ENCODE assay signal across 1 cellular context in the genomic region with DNA sequence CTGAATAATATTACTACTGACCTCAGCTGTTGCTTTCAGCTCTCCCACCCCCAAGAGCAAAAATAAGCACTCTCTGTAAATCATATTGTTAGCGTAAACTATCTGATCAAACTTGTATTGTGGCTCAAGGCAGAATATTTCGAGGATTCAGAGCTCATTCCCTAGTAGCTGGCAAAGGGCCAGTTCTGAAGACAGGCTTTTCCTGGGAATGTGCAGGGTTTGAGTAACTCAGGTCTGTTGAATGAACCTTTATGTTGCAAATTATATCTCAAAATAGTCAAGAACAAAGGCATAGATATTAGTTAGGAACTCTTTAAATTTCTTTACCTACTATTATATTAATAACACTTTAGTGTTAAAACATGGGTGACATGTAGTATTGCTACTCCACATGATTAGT.
TF ChIP-seq lines count a peak whose summit lies in the region.

No MANE protein-coding gene starts in this region.

TF ChIP-seq in WTC11, 78 proteins besides CTCF, POLR2A, EP300 and RAD21 (continued from another document):
- TF ChIP-seq, protein P1, sequence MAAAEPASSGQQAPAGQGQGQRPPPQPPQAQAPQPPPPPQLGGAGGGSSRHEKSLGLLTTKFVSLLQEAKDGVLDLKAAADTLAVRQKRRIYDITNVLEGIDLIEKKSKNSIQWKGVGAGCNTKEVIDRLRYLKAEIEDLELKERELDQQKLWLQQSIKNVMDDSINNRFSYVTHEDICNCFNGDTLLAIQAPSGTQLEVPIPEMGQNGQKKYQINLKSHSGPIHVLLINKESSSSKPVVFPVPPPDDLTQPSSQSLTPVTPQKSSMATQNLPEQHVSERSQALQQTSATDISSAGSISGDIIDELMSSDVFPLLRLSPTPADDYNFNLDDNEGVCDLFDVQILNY (CRISPR knock-in tag; IDR thresholded peaks at IDR 0.05) = no peak
- TF ChIP-seq ERG (CRISPR knock-in tag; IDR thresholded peaks at IDR 0.05) (no peak), HMGA2 (CRISPR knock-in tag; IDR thresholded peaks at IDR 0.05) (no peak), AR (CRISPR knock-in tag; IDR thresholded peaks at IDR 0.05) (no peak), ELF4 (CRISPR knock-in tag; IDR thresholded peaks at IDR 0.05; ENCODE audit: low read depth) (no peak), RELA (CRISPR knock-in tag; IDR thresholded peaks at IDR 0.05; ENCODE audit: borderline replicate concordance) (no peak), ZBTB43 (CRISPR knock-in tag; IDR thresholded peaks at IDR 0.05) (no peak), MYBL2 (CRISPR knock-in tag; IDR thresholded peaks at IDR 0.05) (no peak), SMAD4 (CRISPR knock-in tag; IDR thresholded peaks at IDR 0.05) (no peak), FOXK1 (CRISPR knock-in tag; IDR thresholded peaks at IDR 0.05) (no peak)
- TF ChIP-seq, protein P2, sequence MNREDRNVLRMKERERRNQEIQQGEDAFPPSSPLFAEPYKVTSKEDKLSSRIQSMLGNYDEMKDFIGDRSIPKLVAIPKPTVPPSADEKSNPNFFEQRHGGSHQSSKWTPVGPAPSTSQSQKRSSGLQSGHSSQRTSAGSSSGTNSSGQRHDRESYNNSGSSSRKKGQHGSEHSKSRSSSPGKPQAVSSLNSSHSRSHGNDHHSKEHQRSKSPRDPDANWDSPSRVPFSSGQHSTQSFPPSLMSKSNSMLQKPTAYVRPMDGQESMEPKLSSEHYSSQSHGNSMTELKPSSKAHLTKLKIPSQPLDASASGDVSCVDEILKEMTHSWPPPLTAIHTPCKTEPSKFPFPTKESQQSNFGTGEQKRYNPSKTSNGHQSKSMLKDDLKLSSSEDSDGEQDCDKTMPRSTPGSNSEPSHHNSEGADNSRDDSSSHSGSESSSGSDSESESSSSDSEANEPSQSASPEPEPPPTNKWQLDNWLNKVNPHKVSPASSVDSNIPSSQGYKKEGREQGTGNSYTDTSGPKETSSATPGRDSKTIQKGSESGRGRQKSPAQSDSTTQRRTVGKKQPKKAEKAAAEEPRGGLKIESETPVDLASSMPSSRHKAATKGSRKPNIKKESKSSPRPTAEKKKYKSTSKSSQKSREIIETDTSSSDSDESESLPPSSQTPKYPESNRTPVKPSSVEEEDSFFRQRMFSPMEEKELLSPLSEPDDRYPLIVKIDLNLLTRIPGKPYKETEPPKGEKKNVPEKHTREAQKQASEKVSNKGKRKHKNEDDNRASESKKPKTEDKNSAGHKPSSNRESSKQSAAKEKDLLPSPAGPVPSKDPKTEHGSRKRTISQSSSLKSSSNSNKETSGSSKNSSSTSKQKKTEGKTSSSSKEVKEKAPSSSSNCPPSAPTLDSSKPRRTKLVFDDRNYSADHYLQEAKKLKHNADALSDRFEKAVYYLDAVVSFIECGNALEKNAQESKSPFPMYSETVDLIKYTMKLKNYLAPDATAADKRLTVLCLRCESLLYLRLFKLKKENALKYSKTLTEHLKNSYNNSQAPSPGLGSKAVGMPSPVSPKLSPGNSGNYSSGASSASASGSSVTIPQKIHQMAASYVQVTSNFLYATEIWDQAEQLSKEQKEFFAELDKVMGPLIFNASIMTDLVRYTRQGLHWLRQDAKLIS (CRISPR knock-in tag; IDR thresholded peaks at IDR 0.05; ENCODE audit: borderline replicate concordance) = no peak
